10 cellular contexts compared by ENCODE assay signal in genomic region chr4:6999172-7000086, GRCh38. TPM values are rescaled to one million over a fixed set of nuclear protein-coding genes. Genes with fewer than 3 reads are reported as not detected.
DNase-seq lines count a peak whose midpoint lies in the region; ATAC-seq, FAIRE-seq and TF ChIP-seq lines count a peak whose summit lies in the region.
"Had no signal": no experiment of that assay in that cellular context is flagged by ENCODE, and none has a peak within 500 bp of the region (broad histone marks: within the 10 kb centered on the region; RNA-seq: fewer than 3 reads in every experiment).

No MANE protein-coding gene starts in this region.

- TF ChIP-seq EP300 in A549 (IDR thresholded peaks at IDR 0.05): no peak
- TF ChIP-seq EP300 in transverse colon (IDR thresholded peaks at IDR 0.05; ENCODE audit: low read depth): no peak

- H3K4me1 ChIP-seq in A549 (peaks cover 11% of the 10 kb centered on the region; the same call in 2 of the 3 replicates), transverse colon (no peaks in the 10 kb centered on the region)

- H3K9me3 ChIP-seq in A549: no peaks in the 10 kb centered on the region
- H3K9me3 ChIP-seq in transverse colon: no peaks in the 10 kb centered on the region

- H3K4me2 ChIP-seq in A549: no peak overlapping the region

- ATAC-seq in A549: peak in 1 of 2 experiments; percentile 19; a peak in 1 of 6 replicates
- no peak for ATAC-seq in GM18909 (IDR thresholded peaks at IDR 0.05; ENCODE audit: poor library complexity, unreplicated experiment)

- H3K4me3 ChIP-seq in A549: no peak overlapping the region
- no peak overlapping the region for H3K4me3 ChIP-seq in transverse colon

- DNase-seq in A549 (ENCODE audit: low read depth in 1 of 2, low spot score in 1 of 2): peak in 1 of 2 experiments; percentile 22
- peak; percentile 38 for DNase-seq in HT-29 (ENCODE audit: low spot score)
- DNase-seq in activated effector memory CD4-positive, alpha-beta T cell treated with anti-CD3 and anti-CD28 coated beads, Interleukin-2, amount 50 U/mL, for 16 hours: peak; percentile 62
- DNase-seq in medulla oblongata (ENCODE audit: extremely low spot score): peak; percentile 30
- DNase-seq in NCI-H2081 treated with DMSO at 0.1 percent for 48 hours (lab: John Stamatoyannopoulos, UW): no peak
- DNase-seq in cortex of kidney (lab: John Stamatoyannopoulos, UW): no peak
- no peak for DNase-seq in transverse colon
- DNase-seq: NCI-H510A treated with DMSO at 0.1 percent for 48 hours had no signal

- no peaks in the 10 kb centered on the region for H3K27me3 ChIP-seq in transverse colon

- WGBS in A549 (ENCODE audit: missing lambda C conversion rate): 73% methylated on average over 9 of the region's 14 CpGs
- WGBS in transverse colon (ENCODE audit: low coverage in 1 of 2), 2 donors: 92 to 93% methylated on average over 5 to 14 of the region's 14 CpGs

- no peak for FAIRE-seq in A549 (lab: Jason Lieb, UNC)
- FAIRE-seq: TTC549 had no signal

- no peak for TF ChIP-seq RAD21 in A549 (conservative IDR thresholded peaks at IDR 0.05 in 1 of 2, IDR thresholded peaks at IDR 0.05 in 1 of 2)

- TF ChIP-seq CTCF in A549 (IDR thresholded peaks at IDR 0.05): no peak
- TF ChIP-seq CTCF in transverse colon (IDR thresholded peaks at IDR 0.05): no peak

- CTCF ChIA-PET in A549 (lab: Yijun Ruan, JAX): interaction anchor here (0.7 to 2.6 kb wide), 4 partner anchors 9 to 72 kb away, joined by 3 to 8 read pairs (median 7); no protein-coding TSS in a partner anchor

- TF ChIP-seq POLR2A in A549 (IDR thresholded peaks at IDR 0.05; ENCODE audit: low read length): no peak
- TF ChIP-seq POLR2A in transverse colon (IDR thresholded peaks at IDR 0.05): no peak

- H3K27ac ChIP-seq in A549 (peak overlapping the region; percentile 30 to 68; a peak in 5 of 6 replicates), transverse colon (no peak overlapping the region)

- in situ Hi-C loops in transverse colon (cut with MboI; ENCODE audit: low pct_ligation_motif_present in 1 of 4, low pct_unique_long_range_greater_than_20kb in 1 of 4, low sequenced_read_pairs in 3 of 4): no loop called here

- POLR2A ChIA-PET in A549 (lab: Yijun Ruan, JAX): no interaction called here

- intact Hi-C loops in transverse colon (cut with DNase I; ENCODE audit: low total_unique reads): no loop called here

- peaks cover 0 to 43% (median 25%) of the 10 kb centered on the region in 4 donors for H3K36me3 ChIP-seq in transverse colon

TF ChIP-seq in A549, 52 proteins besides CTCF, POLR2A, EP300 and RAD21:
- TF ChIP-seq JUN (IDR thresholded peaks at IDR 0.05): no peak
- no peak for TF ChIP-seq ELK1 (IDR thresholded peaks at IDR 0.05; ENCODE audit: low read depth, low read length)
- TF ChIP-seq, protein P1, sequence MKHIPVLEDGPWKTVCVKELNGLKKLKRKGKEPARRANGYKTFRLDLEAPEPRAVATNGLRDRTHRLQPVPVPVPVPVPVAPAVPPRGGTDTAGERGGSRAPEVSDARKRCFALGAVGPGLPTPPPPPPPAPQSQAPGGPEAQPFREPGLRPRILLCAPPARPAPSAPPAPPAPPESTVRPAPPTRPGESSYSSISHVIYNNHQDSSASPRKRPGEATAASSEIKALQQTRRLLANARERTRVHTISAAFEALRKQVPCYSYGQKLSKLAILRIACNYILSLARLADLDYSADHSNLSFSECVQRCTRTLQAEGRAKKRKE (CRISPR knock-in tag; IDR thresholded peaks at IDR 0.05; ENCODE audit: low read depth): no peak
- TF ChIP-seq FOSB (CRISPR knock-in tag; IDR thresholded peaks at IDR 0.05): no peak
- TF ChIP-seq HOXB13 (CRISPR knock-in tag; IDR thresholded peaks at IDR 0.05; ENCODE audit: low read depth): no peak
- no peak for TF ChIP-seq MAFK (IDR thresholded peaks at IDR 0.05; ENCODE audit: partially characterized antibody)
- no peak for TF ChIP-seq SMC3 (IDR thresholded peaks at IDR 0.05)
- no peak for TF ChIP-seq HOXA7 (CRISPR knock-in tag; IDR thresholded peaks at IDR 0.05)
- TF ChIP-seq ZSCAN20 (CRISPR knock-in tag; IDR thresholded peaks at IDR 0.05): no peak
- TF ChIP-seq CHD2 (IDR thresholded peaks at IDR 0.05; ENCODE audit: low read length, partially characterized antibody): no peak
- TF ChIP-seq MAZ (IDR thresholded peaks at IDR 0.05; ENCODE audit: borderline replicate concordance, low read depth, low read length): no peak
- no peak for TF ChIP-seq CHD4 (IDR thresholded peaks at IDR 0.05; ENCODE audit: borderline replicate concordance)
- no peak for TF ChIP-seq CEBPB (IDR thresholded peaks at IDR 0.05)
- TF ChIP-seq ZFP36 (IDR thresholded peaks at IDR 0.05; ENCODE audit: borderline replicate concordance, partially characterized antibody): no peak
- no peak for TF ChIP-seq ZC3H11A (IDR thresholded peaks at IDR 0.05)
- no peak for TF ChIP-seq TP53 (CRISPR knock-in tag; IDR thresholded peaks at IDR 0.05)
- no peak for TF ChIP-seq RCOR1 (IDR thresholded peaks at IDR 0.05; ENCODE audit: low read depth, low read length)
- TF ChIP-seq HDAC2 (IDR thresholded peaks at IDR 0.05): no peak
TF ChIP-seq in A549: peak in this region for 0.

RNA-seq across cellular contexts. Expression of gene TADA2B, which starts 43.7 kb away (rescaled TPM):
- polyA plus RNA-seq in A549 (2011; rRNA removed): 6.0 and 6.7 TPM in 2 replicates
- polyA plus RNA-seq in A549 (2012; cell fraction: cytosol; rRNA removed): 6.1 and 7.6 TPM in 2 replicates
- 8.1 and 10.8 TPM in 2 replicates for polyA plus RNA-seq in A549 (2012; cell fraction: nucleus; rRNA removed)
- polyA plus RNA-seq in A549 (2017; fragmentation: RNase III; extraction: RNeasy Plus Mini Kit Qiagen cat#74134 plus additional on column Dnase treatment): 10.1 to 11.3 TPM (median 10.8 TPM) in 3 replicates
- polyA minus RNA-seq in A549 (2011; rRNA and poly(A)+ RNA removed): 5.1 and 6.1 TPM in 2 replicates
- total RNA-seq in HT-29 (2014; rRNA removed; shearing (Covaris generic)): 13.1 and 14.2 TPM in 2 replicates
- total RNA-seq in transverse colon: 10 to 100 TPM; 18.7 to 31.8 (median 27.4) TPM

Comparison
In these comparisons a context has a peak if more than half of its experiments do, and no peak if none do; other contexts are left out.
1. DNase-seq: peak in HT-29 (single experiment), activated effector memory CD4-positive, alpha-beta T cell treated with anti-CD3 and anti-CD28 coated beads, Interleukin-2, amount 50 U/mL, for 16 hours (single experiment) and medulla oblongata (single experiment); none in NCI-H2081 treated with DMSO at 0.1 percent for 48 hours (single experiment), cortex of kidney (single experiment) and transverse colon (single experiment).
2. H3K27ac ChIP-seq: peak in A549 (2 of 2); none in transverse colon (0 of 4).